In genomic region chr13:97307882-97308624, GRCh38 we compare ENCODE assay signal across 10 cellular contexts.
DNase-seq lines count a peak whose midpoint lies in the region; FAIRE-seq and TF ChIP-seq lines count a peak whose summit lies in the region.
"Had no signal": no experiment of that assay in that cellular context is flagged by ENCODE, and none has a peak within 500 bp of the region (broad histone marks: within the 10 kb centered on the region; RNA-seq: fewer than 3 reads in every experiment).

No MANE protein-coding gene starts in this region.

- H3K4me3 ChIP-seq in AG10803 (ENCODE audit: low read length) (peak overlapping the region; percentile 4; the same call in 1 of the 2 replicates), PC-9 (no peak overlapping the region), endothelial cell of umbilical vein (replicated peaks in 1 of 3; ENCODE audit: insufficient read depth in 1 of 3, low read depth in 1 of 3, low read length in 3 of 3) (no peak overlapping the region), muscle layer of duodenum (ENCODE audit: low read depth in 1 of 2, low read length in 2 of 2) (no peak overlapping the region), spleen (no peak overlapping the region), Karpas-422 (ENCODE audit: low read length) (no peak overlapping the region)

- H4K20me1 ChIP-seq in PC-9 (ENCODE audit: insufficient read depth) (peaks cover 65% of the 10 kb centered on the region), endothelial cell of umbilical vein (replicated peaks; ENCODE audit: control insufficient read depth, extremely low read depth, insufficient read depth, low read length) (no peaks in the 10 kb centered on the region), Karpas-422 (ENCODE audit: insufficient read depth, low read depth, low read length) (peaks cover 7% of the 10 kb centered on the region; the same call in 1 of the 2 replicates)

- dilution Hi-C loops in endothelial cell of umbilical vein (cut with MboI; ENCODE audit: extremely low pct_ligation_motif_present, low sequenced_read_pairs) = no loop called here

- H3K9ac ChIP-seq in endothelial cell of umbilical vein (replicated peaks; ENCODE audit: extremely low read depth, insufficient read depth, low read length) (peak overlapping the region; percentile 46), Karpas-422 (ENCODE audit: low read length) (no peak overlapping the region)

- H3K79me2 ChIP-seq in PC-9 (ENCODE audit: low read depth) = peaks cover 98% of the 10 kb centered on the region
- H3K79me2 ChIP-seq in endothelial cell of umbilical vein (ENCODE audit: control insufficient read depth, insufficient read depth, low read length) = peaks cover 37% of the 10 kb centered on the region
- no peaks in the 10 kb centered on the region for H3K79me2 ChIP-seq in Karpas-422 (ENCODE audit: low read length)

- POLR2A ChIA-PET in PC-9 (lab: Charles Lee; ENCODE audit: unreplicated experiment) (interaction anchor here (0.5 to 0.8 kb wide), 3 partner anchors 9 to 88 kb away, joined by 4 to 5 read pairs (median 5); no protein-coding TSS in a partner anchor), endothelial cell of umbilical vein (lab: Charles Lee) (interaction anchor here (1.2 to 1.8 kb wide), 2 partner anchors 12 to 85 kb away, joined by 3 read pairs; no protein-coding TSS in a partner anchor)

- TF ChIP-seq POLR2A in endothelial cell of umbilical vein (IDR thresholded peaks at IDR 0.05; ENCODE audit: low read depth, low read length) (no peak), spleen (IDR thresholded peaks at IDR 0.05) (no peak)

- intact Hi-C loops in PC-9 (cut with micrococcal nuclease; ENCODE audit: unreplicated experiment) = no loop called here
- intact Hi-C loops in endothelial cell of umbilical vein (cut with micrococcal nuclease) = loop anchor here (1.0 kb wide), 4 partner anchors 12 to 86 kb away; partner anchors contain the start of gene MBNL2
- intact Hi-C loops in spleen (cut with DNase I; ENCODE audit: low total_unique reads) = no loop called here

- 79 to 88% (median 81%) methylated on average over 3 of the region's 3 CpGs for WGBS in spleen, 5 donors

- CTCF ChIA-PET in PC-9 (lab: Charles Lee) (no interaction called here), endothelial cell of umbilical vein (lab: Charles Lee) (interaction anchor here (0.6 to 1.5 kb wide), 11 partner anchors 8 to 198 kb away, joined by 3 to 8 read pairs (median 3); no protein-coding TSS in a partner anchor)

- no peaks in the 10 kb centered on the region; the same call in 1 of the 2 replicates for H3K9me2 ChIP-seq in PC-9 (ENCODE audit: insufficient read depth)
- no peaks in the 10 kb centered on the region for H3K9me2 ChIP-seq in Karpas-422 (replicated peaks; ENCODE audit: insufficient read depth, low read length)

- H3K4me1 ChIP-seq in PC-9 (replicated peaks; ENCODE audit: insufficient read depth) = peaks cover 14% of the 10 kb centered on the region; the same call in 1 of the 2 replicates
- peaks cover 38% of the 10 kb centered on the region for H3K4me1 ChIP-seq in endothelial cell of umbilical vein (ENCODE audit: control insufficient read depth, extremely low read depth, insufficient read depth, low read length)
- peaks cover 10 to 39% of the 10 kb centered on the region in 2 donors for H3K4me1 ChIP-seq in muscle layer of duodenum (ENCODE audit: control insufficient read depth in 1 of 2, insufficient read depth in 2 of 2, low read length in 2 of 2)
- H3K4me1 ChIP-seq in spleen = peaks cover 0 to 16% (median 6%) of the 10 kb centered on the region in 6 donors
- H3K4me1 ChIP-seq in Karpas-422 (ENCODE audit: low read length) = no peaks in the 10 kb centered on the region

- peak; percentile 88 for FAIRE-seq in endothelial cell of umbilical vein (lab: Jason Lieb, UNC)

- TF ChIP-seq CTCF in AG10803 (conservative IDR thresholded peaks at IDR 0.05; ENCODE audit: low read length) (no peak), PC-9 (conservative IDR thresholded peaks at IDR 0.05) (no peak), endothelial cell of umbilical vein (IDR thresholded peaks at IDR 0.05; ENCODE audit: extremely low read depth in 1 of 2, insufficient read depth in 1 of 2, low read depth in 1 of 2, low read length in 2 of 2) (no peak), spleen (IDR thresholded peaks at IDR 0.05 in 8 of 11, conservative IDR thresholded peaks at IDR 0.05 in 3 of 11) (no peak)

- peaks cover 47% of the 10 kb centered on the region for H3F3A ChIP-seq in PC-9 (ENCODE audit: insufficient read depth, low read depth)

- H3K36me3 ChIP-seq in PC-9 (ENCODE audit: low read depth) (peaks cover 57% of the 10 kb centered on the region), endothelial cell of umbilical vein (ENCODE audit: control insufficient read depth in 2 of 2, extremely low read depth in 1 of 2, insufficient read depth in 2 of 2, low read length in 2 of 2) (no peaks in the 10 kb centered on the region), muscle layer of duodenum (ENCODE audit: control insufficient read depth in 1 of 2, insufficient read depth in 2 of 2, low read length in 2 of 2) (no peaks in the 10 kb centered on the region), spleen (no peaks in the 10 kb centered on the region), Karpas-422 (ENCODE audit: insufficient read depth, low read length) (no peaks in the 10 kb centered on the region)

- H3K27ac ChIP-seq in PC-9 (no peak overlapping the region), endothelial cell of umbilical vein (ENCODE audit: insufficient read depth, low read depth, low read length) (peak overlapping the region; percentile 83), muscle layer of duodenum (ENCODE audit: low read length) (peak overlapping the region; percentile 16), spleen (peak overlapping the region in 1 of 8 donors; percentile 9), Karpas-422 (ENCODE audit: low read length) (no peak overlapping the region)
- H3K27ac ChIP-seq: C4-2B had no signal

- H3K4me2 ChIP-seq in PC-9 (no peak overlapping the region), endothelial cell of umbilical vein (ENCODE audit: insufficient read depth, low read length) (peak overlapping the region; percentile 56), Karpas-422 (ENCODE audit: low read depth, low read length, poor library complexity, severe bottlenecking) (no peak overlapping the region)

- DNase-seq in AG10803 (ENCODE audit: low read depth) = peak; percentile 82
- DNase-seq in PC-9 = peak; percentile 46 to 59
- DNase-seq in endothelial cell of umbilical vein (ENCODE audit: low read depth, low spot score) = peak; percentile 87
- no peak for DNase-seq in RKO (ENCODE audit: low spot score)
- DNase-seq in spleen = no peak
- DNase-seq in Karpas-422 = no peak
- DNase-seq in NCI-H748 (lab: John Stamatoyannopoulos, UW; ENCODE audit: unreplicated experiment) = no peak
- DNase-seq: NCI-H1930 had no signal

- H2AFZ ChIP-seq in PC-9 (no peak overlapping the region), endothelial cell of umbilical vein (ENCODE audit: low read depth, low read length) (no peak overlapping the region), Karpas-422 (ENCODE audit: low read length) (no peak overlapping the region)

- no peaks in the 10 kb centered on the region for H3K9me3 ChIP-seq in PC-9 (ENCODE audit: insufficient read depth, low read depth)
- no peaks in the 10 kb centered on the region for H3K9me3 ChIP-seq in endothelial cell of umbilical vein (replicated peaks; ENCODE audit: control insufficient read depth, insufficient read depth, low read length)
- no peaks in the 10 kb centered on the region for H3K9me3 ChIP-seq in muscle layer of duodenum (ENCODE audit: control insufficient read depth in 1 of 2, low read length in 2 of 2)
- H3K9me3 ChIP-seq in spleen = no peaks in the 10 kb centered on the region
- no peaks in the 10 kb centered on the region for H3K9me3 ChIP-seq in Karpas-422 (ENCODE audit: low read length)

- H3K9me1 ChIP-seq in endothelial cell of umbilical vein (replicated peaks; ENCODE audit: control insufficient read depth, extremely low read depth, insufficient read depth, low read length) = no peaks in the 10 kb centered on the region

- BruUV-seq in PC-9 (replicated peaks; lab: Mats Ljungman, UMichigan) (no TSS peak), endothelial cell of umbilical vein (replicated peaks; lab: Mats Ljungman, UMichigan) (TSS peak; percentile 77)

- H3K27me3 ChIP-seq in PC-9 (ENCODE audit: insufficient read depth, low read depth) (no peaks in the 10 kb centered on the region), endothelial cell of umbilical vein (ENCODE audit: control insufficient read depth in 2 of 2, insufficient read depth in 2 of 2, low read length in 2 of 2) (no peaks in the 10 kb centered on the region), muscle layer of duodenum (ENCODE audit: low read depth, low read length) (no peaks in the 10 kb centered on the region), spleen (replicated peaks in 1 of 7) (no peaks in the 10 kb centered on the region), Karpas-422 (ENCODE audit: low read length) (no peaks in the 10 kb centered on the region)

TF ChIP-seq in endothelial cell of umbilical vein, 7 proteins besides CTCF, POLR2A, EP300 and RAD21:
- peak; percentile 22 for TF ChIP-seq JUN (IDR thresholded peaks at IDR 0.05; ENCODE audit: borderline replicate concordance, insufficient read depth, insufficient read length, low read depth)
- TF ChIP-seq MYC (IDR thresholded peaks at IDR 0.05; ENCODE audit: low read depth, low read length) = no peak
- peak; percentile 30 for TF ChIP-seq POLR2AphosphoS5 (IDR thresholded peaks at IDR 0.05; ENCODE audit: insufficient read depth, low read depth, low read length)
- TF ChIP-seq EZH2 (IDR thresholded peaks at IDR 0.05; ENCODE audit: borderline replicate concordance, low read depth, low read length, severe bottlenecking) = no peak
- TF ChIP-seq GATA2 (IDR thresholded peaks at IDR 0.05; ENCODE audit: insufficient read depth, insufficient read length, low read depth, low read length) = peak; percentile 4
TF ChIP-seq in endothelial cell of umbilical vein: peak in this region for 3.

Comparison
In these comparisons a context has a peak if more than half of its experiments do, and no peak if none do; other contexts are left out.
1. DNase-seq: peak in AG10803 (single experiment), PC-9 (2 of 2) and endothelial cell of umbilical vein (single experiment); none in RKO (single experiment), spleen (single experiment), Karpas-422 (single experiment) and NCI-H748 (single experiment).
2. H3K27ac ChIP-seq: peak in endothelial cell of umbilical vein (single experiment) and muscle layer of duodenum (single experiment); none in PC-9 (single experiment) and Karpas-422 (single experiment).